ENCODE assay signal across 8 cellular contexts in the genomic region with DNA sequence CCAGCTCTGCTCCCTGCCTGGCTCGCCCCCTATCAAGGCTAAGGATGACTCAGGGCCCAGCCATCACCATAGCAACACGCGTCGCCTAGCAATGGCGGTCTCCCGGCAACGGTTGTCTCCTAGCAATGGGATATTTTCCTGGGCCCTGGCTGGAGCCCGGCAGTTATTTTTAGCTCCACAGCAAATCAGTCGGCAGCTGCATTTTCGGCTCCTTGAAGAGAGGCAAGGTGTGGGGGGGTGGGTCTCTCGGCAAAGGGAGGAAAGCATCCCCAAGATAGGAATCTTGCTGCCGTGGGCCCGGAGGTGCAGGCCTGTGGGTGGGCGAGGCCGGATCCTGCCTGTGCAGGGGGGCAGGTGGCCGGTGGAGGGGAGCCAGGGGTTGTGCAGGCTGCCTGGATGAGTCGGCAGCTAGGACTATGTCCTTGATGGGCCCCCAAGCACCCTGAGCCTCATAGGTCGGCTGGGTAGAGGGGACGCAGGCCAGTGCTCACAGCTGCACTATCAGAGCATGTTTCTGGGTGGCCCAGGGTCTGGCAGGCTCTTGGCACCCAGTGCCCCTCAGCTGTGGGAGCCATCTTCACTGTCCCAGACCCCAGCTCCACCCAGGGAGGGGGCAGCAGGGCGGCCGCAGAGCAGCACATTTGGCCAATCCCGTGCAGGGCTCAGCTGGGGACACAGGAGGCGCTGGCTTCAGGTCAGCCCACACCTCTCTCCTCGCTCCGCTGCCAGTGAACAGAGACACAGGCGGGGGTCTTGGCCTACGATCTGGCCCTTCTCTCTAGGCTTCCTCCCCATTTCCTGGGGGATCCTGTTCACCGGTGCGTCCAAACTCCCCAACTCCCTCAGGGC. TPM values are rescaled to one million over a fixed set of nuclear protein-coding genes. Genes with fewer than 3 reads are reported as not detected.
DNase-seq lines count a peak whose midpoint lies in the region; ATAC-seq, FAIRE-seq and TF ChIP-seq lines count a peak whose summit lies in the region.

No MANE protein-coding gene starts in this region.

- H3K4me1 ChIP-seq in GM12878 (ENCODE audit: control insufficient read depth, insufficient read depth, low read length): no peaks in the 10 kb centered on the region

- no peaks in the 10 kb centered on the region for H4K20me1 ChIP-seq in GM12878 (ENCODE audit: control insufficient read depth, insufficient read depth)

- H2AFZ ChIP-seq in GM12878 (ENCODE audit: control insufficient read depth, low read depth, low read length): no peak overlapping the region

- TF ChIP-seq CTCF in GM12878 (IDR thresholded peaks at IDR 0.05 in 2 of 3, conservative IDR thresholded peaks at IDR 0.05 in 1 of 3; ENCODE audit: control insufficient read depth in 2 of 3, extremely low read depth in 1 of 3, insufficient read depth in 1 of 3, low read depth in 3 of 3, low read length in 3 of 3): no peak
- TF ChIP-seq CTCF in nephron progenitor cell (IDR thresholded peaks at IDR 0.05): no peak
- no peak for TF ChIP-seq CTCF in progenitor cell of endocrine pancreas (IDR thresholded peaks at IDR 0.05; ENCODE audit: unreplicated experiment)

- no peak for TF ChIP-seq POLR2A in GM12878 (IDR thresholded peaks at IDR 0.05; ENCODE audit: low read depth, low read length)

- POLR2A ChIA-PET in GM12878 (lab: Charles Lee): no interaction called here

- RAD21 ChIA-PET in GM12878 (lab: Charles Lee; ENCODE audit: unreplicated experiment): interaction anchor here (0.5 kb wide), 1 partner anchor 316 kb away, joined by 4 read pairs; no protein-coding TSS in a partner anchor

- no TSS peak for BruUV-seq in GM12878 (replicated peaks; lab: Mats Ljungman, UMichigan)

- 31% methylated on average over 29 of the region's 29 CpGs for WGBS in GM12878 (ENCODE audit: insufficient coverage, insufficient replicate concordance, low lambda C conversion rate, missing lambda C conversion rate)

- in situ Hi-C loops in GM12878 (cut with MboI): loop anchor here (5.0 kb wide), 1 partner anchor 77 kb away; a partner anchor contains a TSS

- no peak for ATAC-seq in GM12878

- H3K27ac ChIP-seq in GM12878 (ENCODE audit: control insufficient read depth, insufficient read depth): no peak overlapping the region

- H3K27me3 Mint-ChIP-seq in nephron progenitor cell (ENCODE audit: low read depth, poor library complexity): peaks cover 70% of the 10 kb centered on the region
- peaks cover 40% of the 10 kb centered on the region for H3K27me3 Mint-ChIP-seq in progenitor cell of endocrine pancreas

- no peaks in the 10 kb centered on the region for H3K9me3 Mint-ChIP-seq in nephron progenitor cell
- H3K9me3 Mint-ChIP-seq in progenitor cell of endocrine pancreas (ENCODE audit: low read depth): no peaks in the 10 kb centered on the region

- no peaks in the 10 kb centered on the region; a peak in 2 of 4 replicates for H3K27me3 ChIP-seq in GM12878 (replicated peaks in 1 of 2; ENCODE audit: control insufficient read depth in 2 of 2, insufficient read depth in 2 of 2, low read length in 1 of 2)

- H3K4me3 ChIP-seq in GM12878: no peak overlapping the region

- CTCF ChIA-PET in GM12878 (lab: Yijun Ruan, JAX): interaction anchor here (1.0 to 1.3 kb wide), 3 partner anchors 14 to 75 kb away, joined by 4 to 5 read pairs (median 5); no protein-coding TSS in a partner anchor

- no peak for TF ChIP-seq EP300 in GM12878 (IDR thresholded peaks at IDR 0.05; ENCODE audit: borderline replicate concordance in 1 of 2, control insufficient read depth in 1 of 2, low read depth in 2 of 2, low read length in 2 of 2)

- TF ChIP-seq RAD21 in GM12878 (IDR thresholded peaks at IDR 0.05; ENCODE audit: insufficient read depth, low read depth, low read length): no peak

- DNase-seq in ELF-1 (ENCODE audit: low read depth, low spot score) (peak; percentile 89), NCI-H187 (lab: John Stamatoyannopoulos, UW) (peak; percentile 97), GM12878 (ENCODE audit: low read depth, low spot score) (no peak), nephron progenitor cell (peak; percentile 80), ureter (ENCODE audit: low spot score) (no peak), mesenteric fat pad (ENCODE audit: low spot score) (no peak), progenitor cell of endocrine pancreas (ENCODE audit: low spot score, unreplicated experiment) (no peak)
- DNase-seq in activated CD8-positive, alpha-beta memory T cell treated with anti-CD3 and anti-CD28 coated beads for 24 hours: no peak

- SMC1A ChIA-PET in GM12878 (lab: Charles Lee; ENCODE audit: uncharacterized antibody, unreplicated experiment): no interaction called here

- no peak for FAIRE-seq in GM12878 (lab: Jason Lieb, UNC)

- no peaks in the 10 kb centered on the region for H3K9me3 ChIP-seq in GM12878 (replicated peaks; ENCODE audit: control insufficient read depth, insufficient read depth, low read length)

- H3K27ac Mint-ChIP-seq in nephron progenitor cell (no peak overlapping the region), progenitor cell of endocrine pancreas (no peak overlapping the region)

- H3K4me3 Mint-ChIP-seq in nephron progenitor cell (no peak overlapping the region), progenitor cell of endocrine pancreas (ENCODE audit: low read depth) (no peak overlapping the region)

- no peaks in the 10 kb centered on the region for H3K79me2 ChIP-seq in GM12878 (ENCODE audit: control insufficient read depth, insufficient read depth, low read length)

- H3K4me1 Mint-ChIP-seq in nephron progenitor cell: peaks cover 9% of the 10 kb centered on the region
- no peaks in the 10 kb centered on the region for H3K4me1 Mint-ChIP-seq in progenitor cell of endocrine pancreas (ENCODE audit: low read depth)

- H3K36me3 Mint-ChIP-seq in nephron progenitor cell (ENCODE audit: low read depth): no peaks in the 10 kb centered on the region
- no peaks in the 10 kb centered on the region for H3K36me3 Mint-ChIP-seq in progenitor cell of endocrine pancreas (ENCODE audit: insufficient read depth)

- no peaks in the 10 kb centered on the region for H3K36me3 ChIP-seq in GM12878 (ENCODE audit: control insufficient read depth in 2 of 2, insufficient read depth in 2 of 2, low read length in 1 of 2)

- H3K4me2 ChIP-seq in GM12878 (ENCODE audit: control insufficient read depth, insufficient read depth): no peak overlapping the region

- H3K9ac ChIP-seq in GM12878 (ENCODE audit: control insufficient read depth, insufficient read depth, low read length): no peak overlapping the region

- intact Hi-C loops in GM12878 (cut with micrococcal nuclease; ENCODE audit: unreplicated experiment): loop anchor here (2.0 kb wide), 1 partner anchor 393 kb away; no protein-coding TSS in a partner anchor

RNA-seq across cellular contexts. Expression of a gene that starts 4.3 kb away (rescaled TPM):
- total RNA-seq in GM12878 (2013; cell fraction: nucleolus; rRNA removed): 2.9 and 3.4 TPM in 2 replicates
- total RNA-seq in GM12878 (2014; rRNA removed): 0.23 and 0.44 TPM in 2 replicates
- total RNA-seq in GM12878 (2014; rRNA removed; fragmentation: Illumina TruSeq; extraction: Trizol): 0.13 and 0.14 TPM in 2 replicates
- total RNA-seq in GM12878 (2021): 1.4 and 2.3 TPM in 2 replicates
- polyA plus RNA-seq in GM12878 (2011; ENCODE audit: low read depth): 0.42 TPM
- polyA plus RNA-seq in GM12878 (2011; rRNA removed): 0.42 and 0.53 TPM in 2 replicates
- 1.0 and 1.4 TPM in 2 replicates for polyA plus RNA-seq in GM12878 (2011; cell fraction: cytosol; rRNA removed)
- polyA plus RNA-seq in GM12878 (2011; cell fraction: nucleus; rRNA removed): 3.7 and 4.2 TPM in 2 replicates
- 1.2 and 1.8 TPM in 2 replicates for polyA plus RNA-seq in GM12878 (2012)
- 0.08 and 0.25 TPM in 2 replicates for polyA plus RNA-seq in GM12878 (2014; fragmentation: Illumina TruSeq; extraction: Trizol)
- polyA plus RNA-seq in GM12878 (2014; fragmentation: Nextera tagmentation; extraction: Ambion mirVana): under 1 TPM; 0.13 to 0.19 TPM
- polyA plus RNA-seq in GM12878 (2014; rRNA removed): 0.86 and 1.2 TPM in 2 replicates
- under 1 TPM; 0.13 to 0.54 TPM for polyA plus RNA-seq in GM12878 (2016; fragmentation: Nextera tagmentation; extraction: Ambion mirVana)
- 0.29 and 0.62 TPM in 2 replicates for polyA minus RNA-seq in GM12878 (2011; rRNA and poly(A)+ RNA removed)
- polyA minus RNA-seq in GM12878 (2011; cell fraction: cytosol; rRNA and poly(A)+ RNA removed): 1.6 and 2.3 TPM in 2 replicates
- polyA minus RNA-seq in GM12878 (2011; cell fraction: nucleus; rRNA and poly(A)+ RNA removed): 0.85 and 0.96 TPM in 2 replicates
- total RNA-seq in ureter: 1.3 TPM
- total RNA-seq in mesenteric fat pad: not detected
- 4.3 TPM in 2 replicates for total RNA-seq in progenitor cell of endocrine pancreas

RNA-seq across cellular contexts. Expression of a gene that starts 5.0 kb away (rescaled TPM):
- 2.3 and 2.5 TPM in 2 replicates for total RNA-seq in GM12878 (2013; cell fraction: nucleolus; rRNA removed)
- total RNA-seq in GM12878 (2014; rRNA removed): 12.8 and 14.3 TPM in 2 replicates
- total RNA-seq in GM12878 (2014; rRNA removed; fragmentation: Illumina TruSeq; extraction: Trizol): 0.72 and 1.2 TPM in 2 replicates
- total RNA-seq in GM12878 (2021): 6.2 and 8.9 TPM in 2 replicates
- polyA plus RNA-seq in GM12878 (2011; ENCODE audit: low read depth): 0.34 TPM
- polyA plus RNA-seq in GM12878 (2011; rRNA removed): 1.3 and 5.9 TPM in 2 replicates
- 6.4 and 20.6 TPM in 2 replicates for polyA plus RNA-seq in GM12878 (2011; cell fraction: cytosol; rRNA removed)
- 10.9 and 15.0 TPM in 2 replicates for polyA plus RNA-seq in GM12878 (2011; cell fraction: nucleus; rRNA removed)
- polyA plus RNA-seq in GM12878 (2012): 2.3 and 4.5 TPM in 2 replicates
- 0.05 and 0.15 TPM in 2 replicates for polyA plus RNA-seq in GM12878 (2014; fragmentation: Illumina TruSeq; extraction: Trizol)
- polyA plus RNA-seq in GM12878 (2014; fragmentation: Nextera tagmentation; extraction: Ambion mirVana): under 1 TPM in 1 of 2 experiments, not detected in 1; 0.11 TPM
- 9.4 and 11.0 TPM in 2 replicates for polyA plus RNA-seq in GM12878 (2014; rRNA removed)
- polyA plus RNA-seq in GM12878 (2016; fragmentation: Nextera tagmentation; extraction: Ambion mirVana): 1 to 10 TPM in 1 of 2 experiments, under 1 TPM in 1; 0.53 to 1.1 TPM
- polyA minus RNA-seq in GM12878 (2011; rRNA and poly(A)+ RNA removed): 1.6 and 2.0 TPM in 2 replicates
- 2.3 and 5.7 TPM in 2 replicates for polyA minus RNA-seq in GM12878 (2011; cell fraction: cytosol; rRNA and poly(A)+ RNA removed)
- polyA minus RNA-seq in GM12878 (2011; cell fraction: nucleus; rRNA and poly(A)+ RNA removed): 2.2 and 3.7 TPM in 2 replicates
- total RNA-seq in ureter: 20.8 TPM
- total RNA-seq in mesenteric fat pad: 30.3 TPM
- total RNA-seq in progenitor cell of endocrine pancreas: 98.6 and 107 TPM in 2 replicates

RNA-seq across cellular contexts. Expression of a gene that starts 11.1 kb away (rescaled TPM):
- 9.4 and 11.3 TPM in 2 replicates for total RNA-seq in GM12878 (2013; cell fraction: nucleolus; rRNA removed)
- total RNA-seq in GM12878 (2014; rRNA removed): 38.4 and 51.7 TPM in 2 replicates
- total RNA-seq in GM12878 (2014; rRNA removed; fragmentation: Illumina TruSeq; extraction: Trizol): 7.1 and 9.3 TPM in 2 replicates
- 60.5 and 67.8 TPM in 2 replicates for total RNA-seq in GM12878 (2021)
- polyA plus RNA-seq in GM12878 (2011; ENCODE audit: low read depth): 0.75 TPM
- 3.3 and 5.6 TPM in 2 replicates for polyA plus RNA-seq in GM12878 (2011; rRNA removed)
- polyA plus RNA-seq in GM12878 (2011; cell fraction: cytosol; rRNA removed): 20.1 and 37.9 TPM in 2 replicates
- polyA plus RNA-seq in GM12878 (2011; cell fraction: nucleus; rRNA removed): 37.1 and 61.4 TPM in 2 replicates
- polyA plus RNA-seq in GM12878 (2012): 10.8 and 14.9 TPM in 2 replicates
- 0.62 TPM in 1 of 2 replicates, not detected in the other for polyA plus RNA-seq in GM12878 (2014; fragmentation: Illumina TruSeq; extraction: Trizol)
- polyA plus RNA-seq in GM12878 (2014; fragmentation: Nextera tagmentation; extraction: Ambion mirVana): 1 to 10 TPM in 1 of 2 experiments, under 1 TPM in 1; 0.58 to 3.1 TPM
- 39.2 and 42.3 TPM in 2 replicates for polyA plus RNA-seq in GM12878 (2014; rRNA removed)
- 10 to 100 TPM; 44.5 to 54.8 TPM for polyA plus RNA-seq in GM12878 (2016; fragmentation: Nextera tagmentation; extraction: Ambion mirVana)
- 0.73 and 2.0 TPM in 2 replicates for polyA minus RNA-seq in GM12878 (2011; rRNA and poly(A)+ RNA removed)
- polyA minus RNA-seq in GM12878 (2011; cell fraction: cytosol; rRNA and poly(A)+ RNA removed): 7.2 and 7.3 TPM in 2 replicates
- 14.4 and 28.4 TPM in 2 replicates for polyA minus RNA-seq in GM12878 (2011; cell fraction: nucleus; rRNA and poly(A)+ RNA removed)
- total RNA-seq in ureter: 43.2 TPM
- total RNA-seq in mesenteric fat pad: 30.9 TPM
- 44.2 and 44.9 TPM in 2 replicates for total RNA-seq in progenitor cell of endocrine pancreas

RNA-seq across cellular contexts. Expression of a gene that starts 16.4 kb away (rescaled TPM):
- 22.0 and 22.6 TPM in 2 replicates for total RNA-seq in GM12878 (2013; cell fraction: nucleolus; rRNA removed)
- total RNA-seq in GM12878 (2014; rRNA removed) (12.2 and 16.2 TPM in 2 replicates), GM12878 (2014; rRNA removed; fragmentation: Illumina TruSeq; extraction: Trizol) (3.0 and 4.7 TPM in 2 replicates), GM12878 (2021) (16.2 and 18.7 TPM in 2 replicates), ureter (5.3 TPM), mesenteric fat pad (1.0 TPM), progenitor cell of endocrine pancreas (2.5 and 3.2 TPM in 2 replicates)
- 1.5 TPM for polyA plus RNA-seq in GM12878 (2011; ENCODE audit: low read depth)
- polyA plus RNA-seq in GM12878 (2011; rRNA removed) (3.2 and 7.2 TPM in 2 replicates), GM12878 (2014; fragmentation: Illumina TruSeq; extraction: Trizol) (1.1 and 2.5 TPM in 2 replicates), GM12878 (2014; fragmentation: Nextera tagmentation; extraction: Ambion mirVana) (under 1 TPM; 0.10 to 0.97 TPM), GM12878 (2014; rRNA removed) (26.2 and 32.6 TPM in 2 replicates), GM12878 (2016; fragmentation: Nextera tagmentation; extraction: Ambion mirVana) (1 to 10 TPM; 3.1 to 6.1 TPM)
- 6.3 and 14.9 TPM in 2 replicates for polyA plus RNA-seq in GM12878 (2011; cell fraction: cytosol; rRNA removed)
- polyA plus RNA-seq in GM12878 (2011; cell fraction: nucleus; rRNA removed): 244 and 248 TPM in 2 replicates
- 7.9 and 9.8 TPM in 2 replicates for polyA plus RNA-seq in GM12878 (2012)
- polyA minus RNA-seq in GM12878 (2011; rRNA and poly(A)+ RNA removed): 2.3 and 5.2 TPM in 2 replicates
- 0.52 and 2.0 TPM in 2 replicates for polyA minus RNA-seq in GM12878 (2011; cell fraction: cytosol; rRNA and poly(A)+ RNA removed)
- polyA minus RNA-seq in GM12878 (2011; cell fraction: nucleus; rRNA and poly(A)+ RNA removed): 17.3 and 25.4 TPM in 2 replicates

RNA-seq across cellular contexts. Expression of a gene that starts 17.0 kb away (rescaled TPM):
- 32.8 and 34.9 TPM in 2 replicates for total RNA-seq in GM12878 (2013; cell fraction: nucleolus; rRNA removed)
- total RNA-seq in GM12878 (2014; rRNA removed): 27.5 and 30.2 TPM in 2 replicates
- total RNA-seq in GM12878 (2014; rRNA removed; fragmentation: Illumina TruSeq; extraction: Trizol): 8.5 and 9.5 TPM in 2 replicates
- 44.5 and 48.2 TPM in 2 replicates for total RNA-seq in GM12878 (2021)
- polyA plus RNA-seq in GM12878 (2011; ENCODE audit: low read depth): 2.6 TPM
- polyA plus RNA-seq in GM12878 (2011; rRNA removed): 5.9 and 14.0 TPM in 2 replicates
- polyA plus RNA-seq in GM12878 (2011; cell fraction: cytosol; rRNA removed): 31.6 and 70.5 TPM in 2 replicates
- 267 and 349 TPM in 2 replicates for polyA plus RNA-seq in GM12878 (2011; cell fraction: nucleus; rRNA removed)
- polyA plus RNA-seq in GM12878 (2012): 13.8 and 18.3 TPM in 2 replicates
- polyA plus RNA-seq in GM12878 (2014; fragmentation: Illumina TruSeq; extraction: Trizol): 0.41 and 1.9 TPM in 2 replicates
- polyA plus RNA-seq in GM12878 (2014; fragmentation: Nextera tagmentation; extraction: Ambion mirVana): under 1 TPM; 0.23 to 0.68 TPM
- polyA plus RNA-seq in GM12878 (2014; rRNA removed): 44.6 and 46.2 TPM in 2 replicates
- polyA plus RNA-seq in GM12878 (2016; fragmentation: Nextera tagmentation; extraction: Ambion mirVana): 10 to 100 TPM; 18.8 to 23.5 TPM
- 3.9 and 5.0 TPM in 2 replicates for polyA minus RNA-seq in GM12878 (2011; rRNA and poly(A)+ RNA removed)
- 9.0 and 10.6 TPM in 2 replicates for polyA minus RNA-seq in GM12878 (2011; cell fraction: cytosol; rRNA and poly(A)+ RNA removed)
- 20.1 and 26.0 TPM in 2 replicates for polyA minus RNA-seq in GM12878 (2011; cell fraction: nucleus; rRNA and poly(A)+ RNA removed)
- 7.9 TPM for total RNA-seq in ureter
- 7.4 TPM for total RNA-seq in mesenteric fat pad
- 8.1 and 9.2 TPM in 2 replicates for total RNA-seq in progenitor cell of endocrine pancreas

Comparison
In these comparisons a context has a peak if more than half of its experiments do, and no peak if none do; other contexts are left out.
1. DNase-seq: peak in ELF-1 (single experiment), NCI-H187 (2 of 2) and nephron progenitor cell (single experiment); none in GM12878 (single experiment), ureter (single experiment), activated CD8-positive, alpha-beta memory T cell treated with anti-CD3 and anti-CD28 coated beads for 24 hours (single experiment), mesenteric fat pad (single experiment) and progenitor cell of endocrine pancreas (single experiment).